In the genomic region with DNA sequence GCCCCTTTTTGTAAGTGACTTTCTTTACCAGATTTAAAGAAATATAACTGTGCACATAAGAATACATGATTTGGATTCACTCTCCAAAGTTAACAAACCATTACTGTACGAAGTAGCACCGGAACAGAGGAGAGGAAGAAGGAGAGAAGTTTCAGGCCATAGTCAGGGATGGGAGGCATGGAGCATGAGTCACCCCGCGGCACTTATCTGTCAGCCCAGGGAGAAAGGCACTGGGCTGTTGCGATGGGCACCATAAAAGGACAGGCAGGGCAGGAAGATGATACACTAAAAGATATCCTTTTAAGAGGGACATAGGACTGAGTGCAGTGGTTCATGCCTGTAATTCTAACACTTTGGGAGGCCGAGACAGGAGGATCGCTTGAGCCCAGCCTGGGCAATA, we compare ENCODE assay signal across 14 cellular contexts. TPM values are rescaled to one million over a fixed set of nuclear protein-coding genes. Genes with fewer than 3 reads are reported as not detected.
DNase-seq lines count a peak whose midpoint lies in the region; ATAC-seq and TF ChIP-seq lines count a peak whose summit lies in the region.
"Had no signal": no experiment of that assay in that cellular context is flagged by ENCODE, and none has a peak within 500 bp of the region (broad histone marks: within the 10 kb centered on the region; RNA-seq: fewer than 3 reads in every experiment).

No MANE protein-coding gene starts in this region.

- H3K4me2 ChIP-seq in hepatocyte, result no peak overlapping the region

- DNase-seq in DMS53 (lab: John Stamatoyannopoulos, UW) (peak; percentile 41), DMS53 treated with DMSO at 0.1 percent for 48 hours (lab: John Stamatoyannopoulos, UW; ENCODE audit: unreplicated experiment) (no peak), astrocyte of the hippocampus (ENCODE audit: low read depth, low spot score) (peak; percentile 52), hepatocyte (ENCODE audit: low spot score) (peak; percentile 36), testis (peak; percentile 49), NCI-H1105 (lab: John Stamatoyannopoulos, UW) (no peak)
- DNase-seq: activated CD8-positive, alpha-beta T cell treated with anti-CD3 and anti-CD28 coated beads for 36 hours; activated naive CD8-positive, alpha-beta T cell treated with anti-CD3 and anti-CD28 coated beads for 36 hours; Karpas-422; natural killer cell; NCI-H446 treated with DMSO at 0.1 percent for 48 hours had no signal

- 92% methylated on average over 7 of the region's 7 CpGs for WGBS in hepatocyte (ENCODE audit: low lambda C conversion rate, missing lambda C conversion rate)
- WGBS in testis, 2 donors, result 81 to 84% methylated on average over 7 of the region's 7 CpGs

- ATAC-seq in GM21390 (IDR thresholded peaks at IDR 0.05; ENCODE audit: unreplicated experiment), result no peak
- no peak for ATAC-seq in HG03457 (IDR thresholded peaks at IDR 0.05; ENCODE audit: unreplicated experiment)

- no peak overlapping the region for H2AFZ ChIP-seq in hepatocyte

- H3K27me3 ChIP-seq in hepatocyte (no peaks in the 10 kb centered on the region), testis (no peaks in the 10 kb centered on the region)

- H3K79me2 ChIP-seq in hepatocyte, result no peaks in the 10 kb centered on the region

- no peak overlapping the region for H3K27ac ChIP-seq in hepatocyte
- no peak overlapping the region for H3K27ac ChIP-seq in testis
- H3K27ac ChIP-seq: 22Rv1 had no signal

- no peak for TF ChIP-seq POLR2A in testis (IDR thresholded peaks at IDR 0.05)

- no peaks in the 10 kb centered on the region for H3K9me2 ChIP-seq in hepatocyte (replicated peaks; ENCODE audit: insufficient read depth)

- H3K36me3 ChIP-seq in hepatocyte (replicated peaks; ENCODE audit: insufficient read depth, low read depth) (no peaks in the 10 kb centered on the region), testis (ENCODE audit: low read depth, missing control alignments) (no peaks in the 10 kb centered on the region)

- TF ChIP-seq CTCF in hepatocyte (IDR thresholded peaks at IDR 0.05; ENCODE audit: poor library complexity) (no peak), testis (IDR thresholded peaks at IDR 0.05) (no peak)

- no peak overlapping the region for H3K4me3 ChIP-seq in hepatocyte
- H3K4me3 ChIP-seq in testis, result no peak overlapping the region

- H3K4me1 ChIP-seq in hepatocyte (ENCODE audit: insufficient read depth), result no peaks in the 10 kb centered on the region
- peaks cover 10% of the 10 kb centered on the region for H3K4me1 ChIP-seq in testis

- intact Hi-C loops in testis (cut with DNase I; ENCODE audit: low total_unique reads), result no loop called here

- H3K9me3 ChIP-seq in hepatocyte (ENCODE audit: low read depth) (no peaks in the 10 kb centered on the region), testis (no peaks in the 10 kb centered on the region)

- no peaks in the 10 kb centered on the region for H4K20me1 ChIP-seq in hepatocyte (ENCODE audit: insufficient read depth, poor library complexity, severe bottlenecking)

RNA-seq across cellular contexts. Expression of a gene that starts 37.0 kb away (rescaled TPM):
- total RNA-seq in hepatocyte, result 33.2 and 46.3 TPM in 2 replicates
- 31.3 and 40.4 TPM in 2 replicates for polyA plus RNA-seq in hepatocyte
- total RNA-seq in testis, result 10 to 100 TPM; 37.2 to 40.5 TPM
- polyA plus RNA-seq in testis (ENCODE audit: insufficient read depth, low read depth, low replicate concordance), result 26.6 TPM

RNA-seq across cellular contexts. Expression of a gene that starts 38.9 kb away (rescaled TPM):
- 55.5 and 63.5 TPM in 2 replicates for total RNA-seq in hepatocyte
- polyA plus RNA-seq in hepatocyte, result 32.1 and 33.3 TPM in 2 replicates
- total RNA-seq in testis, result 10 to 100 TPM; 78.9 to 100.0 TPM
- polyA plus RNA-seq in testis (ENCODE audit: insufficient read depth, low read depth, low replicate concordance), result 97.1 TPM

Comparison
In these comparisons a context has a peak if more than half of its experiments do, and no peak if none do; other contexts are left out.
1. DNase-seq: peak in DMS53 (single experiment), astrocyte of the hippocampus (single experiment), hepatocyte (single experiment) and testis (single experiment); none in DMS53 treated with DMSO at 0.1 percent for 48 hours (single experiment) and NCI-H1105 (single experiment).